In genomic region chr2:121530563-121531334, GRCh38 we compare ENCODE assay signal across 9 cellular contexts. TPM values are rescaled to one million over a fixed set of nuclear protein-coding genes. Genes with fewer than 3 reads are reported as not detected.
A peak's percentile ranks its signal among the peaks of the same experiment; 100 is the strongest.
DNase-seq lines count a peak whose midpoint lies in the region; ATAC-seq, FAIRE-seq and TF ChIP-seq lines count a peak whose summit lies in the region.
"Had no signal": no experiment of that assay in that cellular context is flagged by ENCODE, and none has a peak within 500 bp of the region (broad histone marks: within the 10 kb centered on the region; RNA-seq: fewer than 3 reads in every experiment).

TSS of gene RNU4ATAC (plus strand) at chr2:121530880.

- FAIRE-seq in bronchial epithelial cell (lab: Jason Lieb, UNC): no peak

- H3K36me3 ChIP-seq in WERI-Rb-1 (peaks cover 15% of the 10 kb centered on the region), bronchial epithelial cell (ENCODE audit: control insufficient read depth, insufficient read depth, low read length) (peaks cover 5% of the 10 kb centered on the region), spleen (peaks cover 0 to 31% (median 11%) of the 10 kb centered on the region in 6 donors)

- peak; percentile 77 for ATAC-seq in GM18867 (IDR thresholded peaks at IDR 0.05; ENCODE audit: unreplicated experiment)
- peak; percentile 57 for ATAC-seq in HG03103 (IDR thresholded peaks at IDR 0.05; ENCODE audit: low read depth, unreplicated experiment)

- H3K9me3 ChIP-seq in WERI-Rb-1 (ENCODE audit: severe bottlenecking) (no peaks in the 10 kb centered on the region), spleen (no peaks in the 10 kb centered on the region)

- peak; percentile 99 for DNase-seq in AG04449 (ENCODE audit: low read depth, low spot score)
- DNase-seq in NCI-H2196 (lab: John Stamatoyannopoulos, UW; ENCODE audit: unreplicated experiment): peak; percentile 90
- DNase-seq in WERI-Rb-1: peak; percentile 80
- DNase-seq in bronchial epithelial cell (ENCODE audit: low read depth): peak; percentile 99
- peak; percentile 96 for DNase-seq in inferior parietal cortex (ENCODE audit: extremely low spot score)
- DNase-seq in spleen: peak; percentile 96

- 0 to 1% (median 1%) methylated on average over 46 to 47 of the region's 47 CpGs for WGBS in spleen, 5 donors

- TF ChIP-seq CTCF in AG04449 (IDR thresholded peaks at IDR 0.05; ENCODE audit: insufficient read depth, low read length, missing control alignments) (peak; percentile 47), WERI-Rb-1 (IDR thresholded peaks at IDR 0.05; ENCODE audit: low read depth, low read length) (0 out of 2 replicates have a peak, but pooled peaks have one; percentile 39), bronchial epithelial cell (IDR thresholded peaks at IDR 0.05; ENCODE audit: insufficient read depth, low read length, severe bottlenecking) (peak; percentile 60), spleen (IDR thresholded peaks at IDR 0.05 in 8 of 11, conservative IDR thresholded peaks at IDR 0.05 in 3 of 11) (peak; percentile 45 to 90 (median 70))

- intact Hi-C loops in spleen (cut with DNase I; ENCODE audit: low total_unique reads): loop anchor here (5.0 kb wide), 1 partner anchor 117 kb away; the partner anchor contains the start of gene CLASP1

- peaks cover 19 to 77% (median 51%) of the 10 kb centered on the region in 6 donors for H3K4me1 ChIP-seq in spleen

- peak; percentile 94 to 99 (median 99) for TF ChIP-seq POLR2A in spleen (IDR thresholded peaks at IDR 0.05)

- H3K4me3 ChIP-seq in AG04449 (ENCODE audit: low read depth, low read length) (peak within 1 kb of the TSS; percentile 78), WERI-Rb-1 (ENCODE audit: low read depth, low read length) (peak within 1 kb of the TSS; percentile 91), bronchial epithelial cell (ENCODE audit: low read depth, low read length) (peak within 1 kb of the TSS; percentile 73), spleen (peak within 1 kb of the TSS; percentile 69 to 97 (median 88))

- no peaks in the 10 kb centered on the region for H3K27me3 ChIP-seq in WERI-Rb-1 (ENCODE audit: insufficient read depth, low read depth, severe bottlenecking)
- H3K27me3 ChIP-seq in bronchial epithelial cell (ENCODE audit: control insufficient read depth, insufficient read depth, low read length): no peaks in the 10 kb centered on the region
- no peaks in the 10 kb centered on the region for H3K27me3 ChIP-seq in spleen (replicated peaks in 1 of 7)

- H3K27ac ChIP-seq in WERI-Rb-1 (peak within 1 kb of the TSS; percentile 100), spleen (peak within 1 kb of the TSS; percentile 95 to 99 (median 97))

- POLR2A ChIA-PET in AG04449 (lab: Yijun Ruan, JAX): interaction anchor here (0.5 to 3.1 kb wide), 36 partner anchors 9 to 456 kb away, joined by 3 to 55 read pairs (median 4); partner anchors contain the start of genes CLASP1 and NIFK

- CTCF ChIA-PET in AG04449 (lab: Yijun Ruan, JAX): interaction anchor here (0.6 to 3.7 kb wide), 21 partner anchors 10 to 217 kb away, joined by 3 to 25 read pairs (median 5); partner anchors contain the start of gene NIFK

RNA-seq across cellular contexts. Expression of gene RNU4ATAC, which starts in this region (rescaled TPM):
- total RNA-seq in bronchial epithelial cell (under 0.01 TPM in 2 replicates), spleen (10 to 100 TPM in 1 of 7 donors, under 1 TPM in 1, not detected in 5; under 0.01 to 11.8 TPM)
- not detected for polyA plus RNA-seq in spleen
- total RNA-seq: T-helper 2 cell treated with Interferon-gamma antibody and Interleukin-4, amounts not matched to agents 100 ng/mL and 5 ng/mL, for 36 hours had no signal

Comparison
In these comparisons a context has a peak if more than half of its experiments do, and no peak if none do; other contexts are left out.
1. Peak in every context shown above with its lines: DNase-seq, ATAC-seq, H3K4me3 ChIP-seq and H3K27ac ChIP-seq.
2. Peak in DNase-seq and H3K4me3 ChIP-seq in bronchial epithelial cell; RNA of the gene not detected or under 1 TPM.